ENCODE assay signal across 1 cellular context in the genomic region with DNA sequence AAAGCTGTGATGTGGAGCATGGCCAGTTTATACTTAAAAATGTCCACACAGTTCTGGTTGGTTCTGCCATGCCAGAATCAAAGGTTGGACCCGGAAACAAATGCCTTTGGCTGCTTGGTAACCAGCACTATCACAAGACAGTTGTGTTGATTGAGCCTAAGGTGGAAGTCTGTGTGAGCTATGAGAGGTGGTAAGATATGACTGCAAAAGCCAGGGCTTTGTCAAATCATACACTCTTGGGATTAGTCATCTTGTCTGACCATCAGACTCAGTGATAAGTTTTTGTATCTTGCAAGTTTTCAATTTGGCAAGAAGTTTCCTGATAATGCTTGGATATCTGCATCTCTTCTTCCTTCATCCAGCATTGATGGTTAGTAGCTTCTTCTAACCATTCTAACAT.
TF ChIP-seq lines count a peak whose summit lies in the region.

No MANE protein-coding gene starts in this region.

TF ChIP-seq in GM12878, 131 proteins besides CTCF, POLR2A, EP300 and RAD21 (continued from another document):
- TF ChIP-seq ZBTB40 (IDR thresholded peaks at IDR 0.05; ENCODE audit: borderline replicate concordance) (no peak), ESRRA (IDR thresholded peaks at IDR 0.05; ENCODE audit: low read length) (no peak), ELK1 (IDR thresholded peaks at IDR 0.05; ENCODE audit: low read depth, low read length) (no peak), RUNX3 (IDR thresholded peaks at IDR 0.05; ENCODE audit: low read length) (peak; percentile 68), NFIC (IDR thresholded peaks at IDR 0.05; ENCODE audit: low read depth, low read length) (peak; percentile 73), PAX5 (IDR thresholded peaks at IDR 0.05; ENCODE audit: borderline replicate concordance, low read depth, low read length) (peak; percentile 21; the same call in 1 of the 2 replicates), CBX5 (IDR thresholded peaks at IDR 0.05; ENCODE audit: low read depth) (no peak), CREM (IDR thresholded peaks at IDR 0.05; ENCODE audit: low read depth) (peak; percentile 62), ETV6 (conservative IDR thresholded peaks at IDR 0.05 in 1 of 2, IDR thresholded peaks at IDR 0.05 in 1 of 2; ENCODE audit: borderline replicate concordance in 1 of 2, low read depth in 1 of 2) (peak in 1 of 2 experiments; percentile 77; a peak in 1 of 4 replicates), CBFB (IDR thresholded peaks at IDR 0.05; ENCODE audit: low read depth) (no peak), SRF (IDR thresholded peaks at IDR 0.05; ENCODE audit: low read depth in 2 of 2, low read length in 2 of 2) (0 out of 4 replicates have a peak, but pooled peaks of 1 of the 2 experiments have one; percentile 49), SIN3A (IDR thresholded peaks at IDR 0.05; ENCODE audit: low read depth, low read length) (no peak), CREB1 (IDR thresholded peaks at IDR 0.05; ENCODE audit: low read depth) (0 out of 2 replicates have a peak, but pooled peaks have one; percentile 36), CBX3 (IDR thresholded peaks at IDR 0.05; ENCODE audit: borderline replicate concordance, low read depth) (no peak), DPF2 (IDR thresholded peaks at IDR 0.05) (peak; percentile 77), EGR1 (IDR thresholded peaks at IDR 0.05; ENCODE audit: borderline replicate concordance in 1 of 2, low read depth in 2 of 2, low read length in 2 of 2) (no peak), GABPA (IDR thresholded peaks at IDR 0.05; ENCODE audit: low read depth) (0 out of 2 replicates have a peak, but pooled peaks have one; percentile 33), MEF2B (IDR thresholded peaks at IDR 0.05; ENCODE audit: partially characterized antibody, poor library complexity, severe bottlenecking) (no peak), JUNB (IDR thresholded peaks at IDR 0.05) (peak; percentile 97), BCL11A (IDR thresholded peaks at IDR 0.05; ENCODE audit: low read depth, low read length) (peak; percentile 83; the same call in 1 of the 2 replicates), FOXM1 (IDR thresholded peaks at IDR 0.05; ENCODE audit: low read depth, low read length) (0 out of 2 replicates have a peak, but pooled peaks have one; percentile 29), TCF3 (IDR thresholded peaks at IDR 0.05; ENCODE audit: borderline replicate concordance, insufficient read depth, low read depth, low read length) (no peak), IRF4 (IDR thresholded peaks at IDR 0.05; ENCODE audit: low read depth, low read length) (peak; percentile 97)
- TF ChIP-seq, protein P1, sequence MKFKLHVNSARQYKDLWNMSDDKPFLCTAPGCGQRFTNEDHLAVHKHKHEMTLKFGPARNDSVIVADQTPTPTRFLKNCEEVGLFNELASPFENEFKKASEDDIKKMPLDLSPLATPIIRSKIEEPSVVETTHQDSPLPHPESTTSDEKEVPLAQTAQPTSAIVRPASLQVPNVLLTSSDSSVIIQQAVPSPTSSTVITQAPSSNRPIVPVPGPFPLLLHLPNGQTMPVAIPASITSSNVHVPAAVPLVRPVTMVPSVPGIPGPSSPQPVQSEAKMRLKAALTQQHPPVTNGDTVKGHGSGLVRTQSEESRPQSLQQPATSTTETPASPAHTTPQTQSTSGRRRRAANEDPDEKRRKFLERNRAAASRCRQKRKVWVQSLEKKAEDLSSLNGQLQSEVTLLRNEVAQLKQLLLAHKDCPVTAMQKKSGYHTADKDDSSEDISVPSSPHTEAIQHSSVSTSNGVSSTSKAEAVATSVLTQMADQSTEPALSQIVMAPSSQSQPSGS (IDR thresholded peaks at IDR 0.05; ENCODE audit: low read length): peak; percentile 70
- TF ChIP-seq, protein P2, sequence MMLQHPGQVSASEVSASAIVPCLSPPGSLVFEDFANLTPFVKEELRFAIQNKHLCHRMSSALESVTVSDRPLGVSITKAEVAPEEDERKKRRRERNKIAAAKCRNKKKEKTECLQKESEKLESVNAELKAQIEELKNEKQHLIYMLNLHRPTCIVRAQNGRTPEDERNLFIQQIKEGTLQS (IDR thresholded peaks at IDR 0.05; ENCODE audit: borderline replicate concordance, extremely low read depth, low read depth, low read length): no peak
- TF ChIP-seq, protein P3, sequence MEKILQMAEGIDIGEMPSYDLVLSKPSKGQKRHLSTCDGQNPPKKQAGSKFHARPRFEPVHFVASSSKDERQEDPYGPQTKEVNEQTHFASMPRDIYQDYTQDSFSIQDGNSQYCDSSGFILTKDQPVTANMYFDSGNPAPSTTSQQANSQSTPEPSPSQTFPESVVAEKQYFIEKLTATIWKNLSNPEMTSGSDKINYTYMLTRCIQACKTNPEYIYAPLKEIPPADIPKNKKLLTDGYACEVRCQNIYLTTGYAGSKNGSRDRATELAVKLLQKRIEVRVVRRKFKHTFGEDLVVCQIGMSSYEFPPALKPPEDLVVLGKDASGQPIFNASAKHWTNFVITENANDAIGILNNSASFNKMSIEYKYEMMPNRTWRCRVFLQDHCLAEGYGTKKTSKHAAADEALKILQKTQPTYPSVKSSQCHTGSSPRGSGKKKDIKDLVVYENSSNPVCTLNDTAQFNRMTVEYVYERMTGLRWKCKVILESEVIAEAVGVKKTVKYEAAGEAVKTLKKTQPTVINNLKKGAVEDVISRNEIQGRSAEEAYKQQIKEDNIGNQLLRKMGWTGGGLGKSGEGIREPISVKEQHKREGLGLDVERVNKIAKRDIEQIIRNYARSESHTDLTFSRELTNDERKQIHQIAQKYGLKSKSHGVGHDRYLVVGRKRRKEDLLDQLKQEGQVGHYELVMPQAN (conservative IDR thresholded peaks at IDR 0.05): no peak
- TF ChIP-seq, protein P4, sequence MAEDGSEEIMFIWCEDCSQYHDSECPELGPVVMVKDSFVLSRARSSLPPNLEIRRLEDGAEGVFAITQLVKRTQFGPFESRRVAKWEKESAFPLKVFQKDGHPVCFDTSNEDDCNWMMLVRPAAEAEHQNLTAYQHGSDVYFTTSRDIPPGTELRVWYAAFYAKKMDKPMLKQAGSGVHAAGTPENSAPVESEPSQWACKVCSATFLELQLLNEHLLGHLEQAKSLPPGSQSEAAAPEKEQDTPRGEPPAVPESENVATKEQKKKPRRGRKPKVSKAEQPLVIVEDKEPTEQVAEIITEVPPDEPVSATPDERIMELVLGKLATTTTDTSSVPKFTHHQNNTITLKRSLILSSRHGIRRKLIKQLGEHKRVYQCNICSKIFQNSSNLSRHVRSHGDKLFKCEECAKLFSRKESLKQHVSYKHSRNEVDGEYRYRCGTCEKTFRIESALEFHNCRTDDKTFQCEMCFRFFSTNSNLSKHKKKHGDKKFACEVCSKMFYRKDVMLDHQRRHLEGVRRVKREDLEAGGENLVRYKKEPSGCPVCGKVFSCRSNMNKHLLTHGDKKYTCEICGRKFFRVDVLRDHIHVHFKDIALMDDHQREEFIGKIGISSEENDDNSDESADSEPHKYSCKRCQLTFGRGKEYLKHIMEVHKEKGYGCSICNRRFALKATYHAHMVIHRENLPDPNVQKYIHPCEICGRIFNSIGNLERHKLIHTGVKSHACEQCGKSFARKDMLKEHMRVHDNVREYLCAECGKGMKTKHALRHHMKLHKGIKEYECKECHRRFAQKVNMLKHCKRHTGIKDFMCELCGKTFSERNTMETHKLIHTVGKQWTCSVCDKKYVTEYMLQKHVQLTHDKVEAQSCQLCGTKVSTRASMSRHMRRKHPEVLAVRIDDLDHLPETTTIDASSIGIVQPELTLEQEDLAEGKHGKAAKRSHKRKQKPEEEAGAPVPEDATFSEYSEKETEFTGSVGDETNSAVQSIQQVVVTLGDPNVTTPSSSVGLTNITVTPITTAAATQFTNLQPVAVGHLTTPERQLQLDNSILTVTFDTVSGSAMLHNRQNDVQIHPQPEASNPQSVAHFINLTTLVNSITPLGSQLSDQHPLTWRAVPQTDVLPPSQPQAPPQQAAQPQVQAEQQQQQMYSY (CRISPR knock-in tag; IDR thresholded peaks at IDR 0.05): no peak
